Comparison of ENCODE assay signal across 24 cellular contexts in the genomic region with DNA sequence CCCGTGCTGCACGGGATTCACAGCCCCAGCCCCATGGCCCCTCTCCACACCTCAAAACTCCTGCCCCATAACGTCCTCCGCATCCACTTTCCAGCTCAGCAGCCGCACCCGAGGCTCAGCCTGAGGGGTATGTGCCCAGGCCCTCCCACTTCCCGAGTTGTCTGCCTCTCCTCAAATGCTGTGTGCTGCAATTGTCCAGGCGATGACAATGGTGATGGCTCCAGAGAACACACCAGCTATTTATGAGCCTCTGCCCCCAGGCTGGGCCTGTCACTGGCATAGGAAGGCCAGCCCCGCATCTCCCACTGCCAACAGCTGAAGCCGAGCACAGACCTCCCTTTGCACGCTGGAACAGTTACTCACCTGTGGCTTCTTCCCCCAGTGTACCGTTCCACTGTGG. TPM values are rescaled to one million over a fixed set of nuclear protein-coding genes. Genes with fewer than 3 reads are reported as not detected.
DNase-seq lines count a peak whose midpoint lies in the region; ATAC-seq and TF ChIP-seq lines count a peak whose summit lies in the region.
"Had no signal": no experiment of that assay in that cellular context is flagged by ENCODE, and none has a peak within 500 bp of the region (broad histone marks: within the 10 kb centered on the region; RNA-seq: fewer than 3 reads in every experiment).

No MANE protein-coding gene starts in this region.

- no peaks in the 10 kb centered on the region for H3K9me3 ChIP-seq in right atrium auricular region
- H3K9me3 ChIP-seq: thyroid gland had no signal

- H3K27me3 Mint-ChIP-seq in stimulated activated naive B cell treated with anti-CD40 and anti-IgM and Interleukin-4, amounts not matched to agents 10 μg/mL and 1 μg/mL and 100 μg/mL, for 72 hours, result peaks cover 0 to 4% of the 10 kb centered on the region in 2 donors

- intact Hi-C loops in Right ventricle myocardium inferior (cut with DNase I) (loop anchor here (2.0 kb wide), 1 partner anchor 17 kb away; no protein-coding TSS in a partner anchor), cardiac septum (cut with DNase I) (no loop called here)

- no peaks in the 10 kb centered on the region for H3K27me3 ChIP-seq in right atrium auricular region
- H3K27me3 ChIP-seq: thyroid gland had no signal

- peak overlapping the region in 1 of 2 donors; percentile 10 for H3K4me3 ChIP-seq in right atrium auricular region
- H3K4me3 ChIP-seq: K562, thyroid gland had no signal

- no peak overlapping the region for H3K27ac Mint-ChIP-seq in stimulated activated naive B cell treated with anti-CD40 and anti-IgM and Interleukin-4, amounts not matched to agents 10 μg/mL and 1 μg/mL and 100 μg/mL, for 72 hours
- H3K27ac Mint-ChIP-seq: CD14-positive monocyte had no signal

- no peaks in the 10 kb centered on the region for H3K9me3 Mint-ChIP-seq in stimulated activated naive B cell treated with anti-CD40 and anti-IgM and Interleukin-4, amounts not matched to agents 10 μg/mL and 1 μg/mL and 100 μg/mL, for 72 hours
- H3K9me3 Mint-ChIP-seq: CD14-positive monocyte had no signal

- H3K36me3 Mint-ChIP-seq in stimulated activated naive B cell treated with anti-CD40 and anti-IgM and Interleukin-4, amounts not matched to agents 10 μg/mL and 1 μg/mL and 100 μg/mL, for 72 hours, result no peaks in the 10 kb centered on the region
- H3K36me3 Mint-ChIP-seq: CD14-positive monocyte had no signal

- no peak for TF ChIP-seq CTCF in right atrium auricular region (IDR thresholded peaks at IDR 0.05)

- peaks cover 24% of the 10 kb centered on the region for H3K36me3 ChIP-seq in right atrium auricular region
- H3K36me3 ChIP-seq: thyroid gland had no signal

- no peak for TF ChIP-seq POLR2A in GM18505 (IDR thresholded peaks at IDR 0.05; ENCODE audit: borderline replicate concordance, extremely low read depth, insufficient read depth, insufficient read length)

- H3K4me1 ChIP-seq in right atrium auricular region, result peaks cover 0 to 69% of the 10 kb centered on the region in 2 donors
- H3K4me1 ChIP-seq: thyroid gland had no signal

- peak; percentile 15 for ATAC-seq in Right ventricle myocardium inferior
- no peak for ATAC-seq in stimulated activated naive B cell treated with anti-CD40 and anti-IgM and Interleukin-4, amounts not matched to agents 10 μg/mL and 1 μg/mL and 100 μg/mL, for 72 hours (replicated peaks)
- ATAC-seq in GM18505 (IDR thresholded peaks at IDR 0.05; ENCODE audit: unreplicated experiment), result no peak
- ATAC-seq: K562 had no signal

- peak overlapping the region; percentile 91 to 98 for H3K27ac ChIP-seq in right atrium auricular region
- H3K27ac ChIP-seq: HL-60, thyroid gland had no signal

- DNase-seq in Right ventricle myocardium inferior (ENCODE audit: missing footprints) (peak; percentile 85), cardiac septum (ENCODE audit: low spot score) (no peak), right atrium auricular region (ENCODE audit: low spot score) (no peak), nucleus accumbens (lab: John Stamatoyannopoulos, UW) (peak in 52 of 56 donors; percentile 24 to 95 (median 81)), GOT3 (lab: John Stamatoyannopoulos, UW) (no peak)
- DNase-seq in stimulated activated naive B cell treated with anti-CD40 and anti-IgM and Interleukin-4, amounts not matched to agents 10 μg/mL and 1 μg/mL and 100 μg/mL, for 72 hours, result no peak
- no peak for DNase-seq in stimulated activated CD4-positive, alpha-beta T cell treated with anti-CD3 and anti-CD28 coated beads, Interleukin-4, amount 100 ng/mL, for 24 hours
- DNase-seq: activated effector memory CD4-positive, alpha-beta T cell treated with Interleukin-2 at 50 U/mL for 16 hours; H7; NCI-H2081 treated with DMSO at 0.1 percent for 48 hours; NCI-H774; small intestine; stimulated activated CD4-positive, alpha-beta T cell treated with anti-CD3 and anti-CD28 coated beads, Interleukin-4, amount 100 ng/mL, for 4 hours; stimulated activated CD8-positive, alpha-beta memory T cell treated with anti-CD3 and anti-CD28 coated beads, Interleukin-4, amount 100 ng/mL, for 48 hours; T1000; thyroid gland had no signal

- peaks cover 7 to 10% of the 10 kb centered on the region in 2 donors for H3K4me1 Mint-ChIP-seq in stimulated activated naive B cell treated with anti-CD40 and anti-IgM and Interleukin-4, amounts not matched to agents 10 μg/mL and 1 μg/mL and 100 μg/mL, for 72 hours
- H3K4me1 Mint-ChIP-seq: CD14-positive monocyte had no signal

- no peak overlapping the region for H3K4me3 Mint-ChIP-seq in stimulated activated naive B cell treated with anti-CD40 and anti-IgM and Interleukin-4, amounts not matched to agents 10 μg/mL and 1 μg/mL and 100 μg/mL, for 72 hours

RNA-seq across cellular contexts. Expression of a gene that starts 2.4 kb away (rescaled TPM):
- total RNA-seq in Right ventricle myocardium inferior (1,478 TPM), cardiac septum (1,178 TPM), right atrium auricular region (100 to 1,000 TPM; 448 to 908 TPM)
- total RNA-seq: K562 had no signal

RNA-seq across cellular contexts. Expression of a gene that starts 11.5 kb away (rescaled TPM):
- total RNA-seq in Right ventricle myocardium inferior (0.41 TPM), cardiac septum (not detected), right atrium auricular region (under 1 TPM; 0.19 to 0.31 TPM)
- total RNA-seq: A172, cerebellum, frontal cortex, H7, K562, osteocyte had no signal

Comparison
In these comparisons a context has a peak if more than half of its experiments do, and no peak if none do; other contexts are left out.
1. DNase-seq: peak in Right ventricle myocardium inferior (single experiment) and nucleus accumbens (52 of 56); none in cardiac septum (single experiment), right atrium auricular region (single experiment), stimulated activated naive B cell treated with anti-CD40 and anti-IgM and Interleukin-4, amounts not matched to agents 10 μg/mL and 1 μg/mL and 100 μg/mL, for 72 hours (single experiment), GOT3 (single experiment) and stimulated activated CD4-positive, alpha-beta T cell treated with anti-CD3 and anti-CD28 coated beads, Interleukin-4, amount 100 ng/mL, for 24 hours (single experiment).